Comparison of ENCODE assay signal across 8 cellular contexts in the genomic region with DNA sequence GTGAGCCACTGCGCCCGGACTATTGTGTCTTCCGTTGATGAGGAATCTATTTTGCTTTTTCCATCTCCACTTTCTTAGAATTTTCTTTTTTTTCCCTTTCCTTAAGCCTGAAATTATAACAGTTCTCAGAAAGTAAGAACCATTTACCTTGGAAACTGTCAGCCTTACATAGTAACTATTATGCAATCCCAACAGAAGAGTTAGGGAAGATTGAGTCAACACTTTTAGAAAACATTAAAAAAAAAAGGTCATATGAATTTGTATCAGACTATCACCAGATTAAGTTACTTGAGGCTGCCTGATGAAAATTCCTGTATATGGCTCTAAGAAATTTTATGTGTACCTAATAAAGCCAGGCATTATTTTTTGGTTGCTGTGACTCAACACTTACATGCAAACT. TPM values are rescaled to one million over a fixed set of nuclear protein-coding genes. Genes with fewer than 3 reads are reported as not detected.
"Had no signal": no experiment of that assay in that cellular context is flagged by ENCODE, and none has a peak within 500 bp of the region (broad histone marks: within the 10 kb centered on the region; RNA-seq: fewer than 3 reads in every experiment).

No MANE protein-coding gene starts in this region.

RNA-seq across cellular contexts. Expression of a gene that starts 35.6 kb away (rescaled TPM):
- total RNA-seq: hepatocyte; left ventricle myocardium superior; lung microvascular endothelial cell; mucosa of descending colon; natural killer cell treated with Interleukin-12 subunit alpha and Interleukin-12 subunit beta and Interleukin-15 and Interleukin-18, amount 100 ng/mL, for 72 hours; osteoblast; skeletal muscle tissue; tibial nerve had no signal
